ENCODE assay signal across 10 cellular contexts in genomic region chrX:109952985-109953905, GRCh38. TPM values are rescaled to one million over a fixed set of nuclear protein-coding genes. Genes with fewer than 3 reads are reported as not detected.
DNase-seq lines count a peak whose midpoint lies in the region; ATAC-seq, FAIRE-seq and TF ChIP-seq lines count a peak whose summit lies in the region.
"Had no signal": no experiment of that assay in that cellular context is flagged by ENCODE, and none has a peak within 500 bp of the region (broad histone marks: within the 10 kb centered on the region; RNA-seq: fewer than 3 reads in every experiment).

No MANE protein-coding gene starts in this region.

- ATAC-seq in GM21515 (IDR thresholded peaks at IDR 0.05; ENCODE audit: unreplicated experiment) (peak; percentile 64), HG03342 (IDR thresholded peaks at IDR 0.05; ENCODE audit: unreplicated experiment) (peak; percentile 60)

- H3K27ac ChIP-seq in uterus: no peak overlapping the region

- no peaks in the 10 kb centered on the region for H3K9me3 ChIP-seq in uterus

- DNase-seq in GM18507 (ENCODE audit: extremely low spot score, insufficient read length, low read depth) (no peak), dermis blood vessel endothelial cell (peak; percentile 45), D341Med (ENCODE audit: low spot score) (no peak), uterus (no peak)
- no peak for DNase-seq in activated naive CD4-positive, alpha-beta T cell (lab: John Stamatoyannopoulos, UW)
- DNase-seq in activated CD8-positive, alpha-beta memory T cell treated with anti-CD3 and anti-CD28 coated beads, Interleukin-2, amount 50 U/mL, for 48 hours: no peak
- DNase-seq: NCI-H1048, nucleus accumbens had no signal

- H3K4me1 ChIP-seq in uterus: no peaks in the 10 kb centered on the region

- H3K36me3 ChIP-seq in uterus: no peaks in the 10 kb centered on the region

- no peak overlapping the region for H3K4me3 ChIP-seq in uterus

- intact Hi-C loops in uterus (cut with DNase I; ENCODE audit: low total_unique reads): no loop called here

- FAIRE-seq in GM18507 (lab: Jason Lieb, UNC): peak; percentile 56

- no peak for TF ChIP-seq CTCF in uterus (IDR thresholded peaks at IDR 0.05)

- H3K27me3 ChIP-seq in uterus: no peaks in the 10 kb centered on the region

- no peak for TF ChIP-seq POLR2A in uterus (IDR thresholded peaks at IDR 0.05)

RNA-seq across cellular contexts. Expression of gene TMEM164, which starts 49.7 kb away (rescaled TPM):
- total RNA-seq in dermis blood vessel endothelial cell (17.2 and 23.5 TPM in 2 replicates), uterus (10 to 100 TPM in 2 of 4 donors, 1 to 10 TPM in 2; 3.1 to 18.9 (median 11.5) TPM)
